ENCODE assay signal across 8 cellular contexts in the genomic region with DNA sequence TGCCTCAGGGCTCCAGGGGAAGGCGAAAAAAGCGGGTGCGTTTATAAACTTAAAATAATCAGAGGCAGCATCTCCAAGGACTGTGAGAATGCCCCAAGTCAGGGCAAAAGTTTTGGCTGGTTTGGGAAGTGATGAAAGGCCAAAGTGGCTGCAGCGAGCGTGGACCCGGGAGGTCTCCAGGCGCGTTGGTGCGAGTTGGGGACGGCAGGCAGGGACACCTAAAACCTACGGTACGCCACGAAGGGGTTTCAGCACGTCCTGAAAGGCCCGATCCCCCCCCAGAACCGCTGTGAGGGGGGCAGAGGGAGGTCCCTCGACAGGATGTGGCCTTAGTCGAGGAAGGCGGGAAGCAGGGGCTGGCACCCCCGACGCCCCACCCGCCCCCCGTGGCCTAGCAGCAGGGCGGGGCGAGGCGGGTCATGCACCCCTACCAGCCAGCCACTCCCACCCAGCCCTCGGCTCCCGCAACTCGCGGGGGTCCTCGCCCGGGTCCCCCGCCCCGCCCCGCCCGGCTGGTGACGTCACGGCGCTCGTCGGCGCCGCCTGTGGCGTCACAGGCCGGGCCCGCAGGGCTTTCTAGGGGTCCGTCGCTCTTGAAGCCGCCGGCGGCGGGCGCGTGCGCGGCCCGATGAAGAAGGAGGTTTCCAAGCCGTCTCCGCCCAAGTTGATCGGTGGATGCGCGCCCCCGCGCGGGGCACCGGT. TPM values are rescaled to one million over a fixed set of nuclear protein-coding genes. Genes with fewer than 3 reads are reported as not detected.
DNase-seq lines count a peak whose midpoint lies in the region; ATAC-seq and TF ChIP-seq lines count a peak whose summit lies in the region.

A gene with protein sequence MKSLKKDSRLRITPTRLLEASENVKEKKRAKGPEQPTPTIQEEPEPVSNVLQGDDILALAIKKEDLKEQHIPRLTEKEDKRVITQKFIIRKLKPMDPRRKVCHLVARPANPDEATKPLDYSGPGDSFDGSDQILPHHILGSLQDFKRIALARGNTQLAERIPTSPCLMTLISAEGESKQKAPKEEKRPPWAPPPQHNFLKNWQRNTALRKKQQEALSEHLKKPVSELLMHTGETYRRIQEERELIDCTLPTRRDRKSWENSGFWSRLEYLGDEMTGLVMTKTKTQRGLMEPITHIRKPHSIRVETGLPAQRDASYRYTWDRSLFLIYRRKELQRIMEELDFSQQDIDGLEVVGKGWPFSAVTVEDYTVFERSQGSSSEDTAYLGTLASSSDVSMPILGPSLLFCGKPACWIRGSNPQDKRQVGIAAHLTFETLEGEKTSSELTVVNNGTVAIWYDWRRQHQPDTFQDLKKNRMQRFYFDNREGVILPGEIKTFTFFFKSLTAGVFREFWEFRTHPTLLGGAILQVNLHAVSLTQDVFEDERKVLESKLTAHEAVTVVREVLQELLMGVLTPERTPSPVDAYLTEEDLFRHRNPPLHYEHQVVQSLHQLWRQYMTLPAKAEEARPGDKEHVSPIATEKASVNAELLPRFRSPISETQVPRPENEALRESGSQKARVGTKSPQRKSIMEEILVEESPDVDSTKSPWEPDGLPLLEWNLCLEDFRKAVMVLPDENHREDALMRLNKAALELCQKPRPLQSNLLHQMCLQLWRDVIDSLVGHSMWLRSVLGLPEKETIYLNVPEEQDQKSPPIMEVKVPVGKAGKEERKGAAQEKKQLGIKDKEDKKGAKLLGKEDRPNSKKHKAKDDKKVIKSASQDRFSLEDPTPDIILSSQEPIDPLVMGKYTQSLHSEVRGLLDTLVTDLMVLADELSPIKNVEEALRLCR (plus strand): TSS at position 569 of the 702 bp plus-strand sequence. CDS start 236 bp downstream, outside the sequence.

- H3K4me3 ChIP-seq in SU-DHL-6 (ENCODE audit: insufficient read depth, low read length, poor library complexity, severe bottlenecking) (peak within 1 kb of the TSS; percentile 69), heart left ventricle (peak within 1 kb of the TSS; percentile 51 to 81 (median 64)), trophoblast cell (ENCODE audit: low read depth, low read length) (peak within 1 kb of the TSS; percentile 77), tibial artery (peak within 1 kb of the TSS; percentile 60 to 84)

- no peak within 1 kb of the TSS for H3K27ac ChIP-seq in SU-DHL-6 (ENCODE audit: low read depth, low read length)
- H3K27ac ChIP-seq in heart left ventricle, result peak within 1 kb of the TSS in 11 of 12 donors; percentile 62 to 88 (median 76)
- H3K27ac ChIP-seq in trophoblast cell (ENCODE audit: low read depth, low read length), result no peak within 1 kb of the TSS
- H3K27ac ChIP-seq in tibial artery, result peak within 1 kb of the TSS; percentile 66 to 79

- peak within 1 kb of the TSS; percentile 100 for H4K8ac ChIP-seq in trophoblast cell (ENCODE audit: low read depth, low read length)

- no peaks in the 10 kb centered on the region for H3K27me3 ChIP-seq in SU-DHL-6 (ENCODE audit: low read length)
- H3K27me3 ChIP-seq in heart left ventricle, result no peaks in the 10 kb centered on the region
- H3K27me3 ChIP-seq in trophoblast cell (ENCODE audit: insufficient read depth, low read length), result no peaks in the 10 kb centered on the region
- H3K27me3 ChIP-seq in tibial artery, result peaks cover 0 to 2% of the 10 kb centered on the region in 2 donors

- no peak for TF ChIP-seq CTCF in SU-DHL-6 (IDR thresholded peaks at IDR 0.05; ENCODE audit: insufficient read depth, low read length, poor library complexity, severe bottlenecking)
- TF ChIP-seq CTCF in heart left ventricle (IDR thresholded peaks at IDR 0.05), result peak in 9 of 12 donors; percentile 7 to 35 (median 22)
- no peak for TF ChIP-seq CTCF in tibial artery (IDR thresholded peaks at IDR 0.05)

- peak within 1 kb of the TSS; percentile 94 for H3K18ac ChIP-seq in trophoblast cell (ENCODE audit: low read length)

- no peaks in the 10 kb centered on the region for H3K27me3 Mint-ChIP-seq in activated naive CD8-positive, alpha-beta T cell treated with anti-CD3 and anti-CD28 coated beads, Interleukin-2, amount 50 U/mL, for 24 hours

- H3K4me1 Mint-ChIP-seq in activated naive CD8-positive, alpha-beta T cell treated with anti-CD3 and anti-CD28 coated beads, Interleukin-2, amount 50 U/mL, for 24 hours, result peaks cover 51% of the 10 kb centered on the region

- H3K4me2 ChIP-seq in SU-DHL-6 (ENCODE audit: low read depth, low read length, poor library complexity, severe bottlenecking) (peak within 1 kb of the TSS; percentile 82), trophoblast cell (ENCODE audit: low read length) (peak within 1 kb of the TSS; percentile 89)

- no peaks in the 10 kb centered on the region for H3K36me3 Mint-ChIP-seq in activated naive CD8-positive, alpha-beta T cell treated with anti-CD3 and anti-CD28 coated beads, Interleukin-2, amount 50 U/mL, for 24 hours (ENCODE audit: low read depth)

- peak within 1 kb of the TSS; percentile 91 for H4K91ac ChIP-seq in trophoblast cell (ENCODE audit: low read depth, low read length)

- H2AK5ac ChIP-seq in trophoblast cell (ENCODE audit: low read length), result peak within 1 kb of the TSS; percentile 76

- peak within 1 kb of the TSS; percentile 73 for H2BK12ac ChIP-seq in trophoblast cell (ENCODE audit: low read length)

- DNase-seq in DMS53 treated with DMSO at 0.1 percent for 48 hours (lab: John Stamatoyannopoulos, UW; ENCODE audit: unreplicated experiment) (peak; percentile 85), heart left ventricle (peak; percentile 86 to 91 (median 88)), trophoblast cell (peak; percentile 26 to 58), tibial artery (peak; percentile 83 to 90)
- peak; percentile 85 for DNase-seq in activated naive CD8-positive, alpha-beta T cell treated with anti-CD3 and anti-CD28 coated beads, Interleukin-2, amount 50 U/mL, for 24 hours

- peak within 1 kb of the TSS; percentile 100 for H2AFZ ChIP-seq in SU-DHL-6 (ENCODE audit: low read depth, low read length, severe bottlenecking)
- peak within 1 kb of the TSS; percentile 99 for H2AFZ ChIP-seq in trophoblast cell (ENCODE audit: insufficient read depth, low read length, poor library complexity)

- WGBS in heart left ventricle, 4 donors, result 8 to 14% (median 11%) methylated on average over 26 to 66 of the region's 66 CpGs
- no CpG with 5 or more reads among the region's 66 CpGs for WGBS in trophoblast cell (ENCODE audit: extremely low coverage, insufficient coverage, insufficient read length)

- TF ChIP-seq POLR2A in heart left ventricle (IDR thresholded peaks at IDR 0.05), result no peak

- peak within 1 kb of the TSS; percentile 90 for H2BK120ac ChIP-seq in trophoblast cell (ENCODE audit: insufficient read depth, low read length, poor library complexity)

- H3K9ac ChIP-seq in SU-DHL-6 (ENCODE audit: low read length) (peak within 1 kb of the TSS; percentile 71), trophoblast cell (ENCODE audit: low read length) (peak within 1 kb of the TSS; percentile 37)

- H4K12ac ChIP-seq in trophoblast cell (ENCODE audit: low read depth, low read length), result peak within 1 kb of the TSS; percentile 97

- no peaks in the 10 kb centered on the region for H4K20me1 ChIP-seq in SU-DHL-6 (ENCODE audit: low read depth, low read length)

- intact Hi-C loops in heart left ventricle (cut with DNase I), result no loop called here
- intact Hi-C loops in tibial artery (cut with DNase I; ENCODE audit: low total_unique reads), result no loop called here

- H3K9me3 ChIP-seq in SU-DHL-6 (ENCODE audit: insufficient read depth, low read length) (no peaks in the 10 kb centered on the region), heart left ventricle (no peaks in the 10 kb centered on the region), trophoblast cell (ENCODE audit: insufficient read depth, low read depth, low read length) (no peaks in the 10 kb centered on the region), tibial artery (no peaks in the 10 kb centered on the region)

- peaks cover 6% of the 10 kb centered on the region for H3F3A ChIP-seq in SU-DHL-6 (ENCODE audit: insufficient read depth)

- H3K27ac Mint-ChIP-seq in activated naive CD8-positive, alpha-beta T cell treated with anti-CD3 and anti-CD28 coated beads, Interleukin-2, amount 50 U/mL, for 24 hours, result peak within 1 kb of the TSS; percentile 86

- H3K79me2 ChIP-seq in SU-DHL-6 (ENCODE audit: insufficient read depth, low read length) (no peaks in the 10 kb centered on the region), trophoblast cell (ENCODE audit: control insufficient read depth, insufficient read depth, low read length, poor library complexity) (peaks cover 5% of the 10 kb centered on the region)

- peak within 1 kb of the TSS; percentile 96 for H3K14ac ChIP-seq in trophoblast cell (ENCODE audit: low read length)

- H3K4me1 ChIP-seq in heart left ventricle, result peaks cover 0 to 29% (median 10%) of the 10 kb centered on the region in 12 donors
- peaks cover 16 to 18% of the 10 kb centered on the region in 2 experiments for H3K4me1 ChIP-seq in trophoblast cell (ENCODE audit: control insufficient read depth in 1 of 2, insufficient read depth in 2 of 2, low read length in 2 of 2)
- peaks cover 0 to 18% (median 9%) of the 10 kb centered on the region in 4 donors for H3K4me1 ChIP-seq in tibial artery

- H3K9me2 ChIP-seq in SU-DHL-6 (replicated peaks; ENCODE audit: insufficient read depth, low read length), result no peaks in the 10 kb centered on the region

- peak within 1 kb of the TSS; percentile 88 for H3K4ac ChIP-seq in trophoblast cell (ENCODE audit: low read depth, low read length)

- peaks cover 13% of the 10 kb centered on the region for H3K79me1 ChIP-seq in trophoblast cell (ENCODE audit: low read length)

- H3K23ac ChIP-seq in trophoblast cell (ENCODE audit: low read length), result no peak within 1 kb of the TSS

- H3K36me3 ChIP-seq in SU-DHL-6 (ENCODE audit: low read length) (no peaks in the 10 kb centered on the region), heart left ventricle (no peaks in the 10 kb centered on the region), trophoblast cell (ENCODE audit: control insufficient read depth in 1 of 2, insufficient read depth in 2 of 2, low read length in 2 of 2) (no peaks in the 10 kb centered on the region), tibial artery (no peaks in the 10 kb centered on the region)

- H2BK5ac ChIP-seq in trophoblast cell (ENCODE audit: low read depth, low read length, poor library complexity), result peak within 1 kb of the TSS; percentile 39

- peak; percentile 41 for ATAC-seq in HG03439 (IDR thresholded peaks at IDR 0.05; ENCODE audit: unreplicated experiment)
- ATAC-seq in activated naive CD8-positive, alpha-beta T cell treated with anti-CD3 and anti-CD28 coated beads, Interleukin-2, amount 50 U/mL, for 24 hours, result peak; percentile 75
- ATAC-seq in heart left ventricle, result peak; percentile 57 to 87 (median 86)
- no peak for ATAC-seq in HG02623 (IDR thresholded peaks at IDR 0.05; ENCODE audit: unreplicated experiment)

- H3K9me3 Mint-ChIP-seq in activated naive CD8-positive, alpha-beta T cell treated with anti-CD3 and anti-CD28 coated beads, Interleukin-2, amount 50 U/mL, for 24 hours, result no peaks in the 10 kb centered on the region

- H3K4me3 Mint-ChIP-seq in activated naive CD8-positive, alpha-beta T cell treated with anti-CD3 and anti-CD28 coated beads, Interleukin-2, amount 50 U/mL, for 24 hours, result peak within 1 kb of the TSS; percentile 91

RNA-seq across cellular contexts. Expression of the gene that starts here (rescaled TPM):
- total RNA-seq in heart left ventricle, result 1 to 10 TPM in 2 of 9 donors, under 1 TPM in 6, not detected in 1; 0.42 to 2.4 (median 0.83) TPM
- polyA plus RNA-seq in heart left ventricle, result under 1 TPM; 0.29 to 0.46 TPM
- polyA plus RNA-seq in trophoblast cell (2013), result 0.08 and 0.18 TPM in 2 replicates

Comparison
In these comparisons a context has a peak if more than half of its experiments do, and no peak if none do; other contexts are left out.
1. H3K27ac ChIP-seq: peak in heart left ventricle (11 of 12) and tibial artery (2 of 2); none in SU-DHL-6 (single experiment) and trophoblast cell (single experiment).
2. CTCF ChIP-seq: peak in heart left ventricle (9 of 12); none in SU-DHL-6 (single experiment) and tibial artery (0 of 2).
3. Peak in every context shown above with its lines, with median percentiles within 50 percentile points of each other: DNase-seq and H3K4me3 ChIP-seq.